Comparison of ENCODE assay signal across 18 cellular contexts in genomic region chr3:129622933-129623332, GRCh38. TPM values are rescaled to one million over a fixed set of nuclear protein-coding genes. Genes with fewer than 3 reads are reported as not detected.
DNase-seq lines count a peak whose midpoint lies in the region; FAIRE-seq and TF ChIP-seq lines count a peak whose summit lies in the region.
"Had no signal": no experiment of that assay in that cellular context is flagged by ENCODE, and none has a peak within 500 bp of the region (broad histone marks: within the 10 kb centered on the region; RNA-seq: fewer than 3 reads in every experiment).

No MANE protein-coding gene starts in this region.

- H3K36me3 Mint-ChIP-seq in dendritic cell treated with granulocyte-macrophage colony-stimulating factor and Interleukin-4, amounts not matched to agents 40 ng/mL and 50 ng/mL, for 4 days (ENCODE audit: low read depth), result peaks cover 9% of the 10 kb centered on the region
- H3K36me3 Mint-ChIP-seq: memory B cell had no signal

- no peak overlapping the region for H3K4me3 Mint-ChIP-seq in dendritic cell treated with granulocyte-macrophage colony-stimulating factor and Interleukin-4, amounts not matched to agents 40 ng/mL and 50 ng/mL, for 4 days
- H3K4me3 Mint-ChIP-seq: activated CD8-positive, alpha-beta T cell treated with anti-CD3 and anti-CD28 coated beads for 36 hours; activated T-helper 1 cell treated with anti-CD3 and anti-CD28 coated beads, Interleukin-12 subunit alpha, Interleukin-12 subunit beta, Interleukin-2, Interleukin-4 antibody, amounts not matched to agents 30 ng/mL and 10 ng/mL and 1 ng/mL, durations not matched to agents 14 hours and 24 hours and 36 hours; memory B cell had no signal

- H3K9me3 Mint-ChIP-seq in dendritic cell treated with granulocyte-macrophage colony-stimulating factor and Interleukin-4, amounts not matched to agents 40 ng/mL and 50 ng/mL, for 4 days, result no peaks in the 10 kb centered on the region
- H3K9me3 Mint-ChIP-seq: activated CD8-positive, alpha-beta T cell treated with anti-CD3 and anti-CD28 coated beads for 36 hours; activated T-helper 1 cell treated with anti-CD3 and anti-CD28 coated beads, Interleukin-12 subunit alpha, Interleukin-12 subunit beta, Interleukin-2, Interleukin-4 antibody, amounts not matched to agents 30 ng/mL and 10 ng/mL and 1 ng/mL, durations not matched to agents 14 hours and 24 hours and 36 hours; memory B cell had no signal

- H3K79me2 ChIP-seq in mesendoderm (ENCODE audit: control insufficient read depth, insufficient read depth, low read length), result no peaks in the 10 kb centered on the region

- H3K4me2 ChIP-seq in mesendoderm (ENCODE audit: low read length), result no peak overlapping the region

- H3K27me3 ChIP-seq in mesendoderm (ENCODE audit: insufficient read depth, low read length, poor library complexity) (no peaks in the 10 kb centered on the region), spleen (replicated peaks in 1 of 7) (peaks cover 0 to 12% (median 0%) of the 10 kb centered on the region in 7 donors)
- H3K27me3 ChIP-seq: pancreas, SJCRH30 had no signal

- no CpG with 5 or more reads among the region's 10 CpGs for WGBS in mesendoderm (ENCODE audit: extremely low coverage, insufficient coverage, low lambda C conversion rate)
- 79 to 93% (median 82%) methylated on average over 7 to 10 of the region's 10 CpGs for whole genome bisulfite sequencing in spleen, 5 donors

- in situ Hi-C loops in GM13976 (cut with MboI; ENCODE audit: low sequenced_read_pairs, unreplicated experiment), result no loop called here

- no peak for FAIRE-seq in D721Med (lab: Jason Lieb, UNC)
- FAIRE-seq: pancreas had no signal

- peak; percentile 7 for DNase-seq in D721Med (ENCODE audit: insufficient read length, low spot score)
- no peak for DNase-seq in mesendoderm
- no peak for DNase-seq in spleen
- DNase-seq in activated CD4-positive, CD25-positive, alpha-beta regulatory T cell treated with anti-CD3 and anti-CD28 coated beads, Interleukin-2, amount 50 U/mL, for 72 hours, result no peak
- no peak for DNase-seq in GM13976 (ENCODE audit: low spot score)
- DNase-seq in stimulated activated CD4-positive, alpha-beta T cell treated with anti-CD3 and anti-CD28 coated beads, Interleukin-12 subunit alpha, Interleukin-12 subunit beta, amount 100 ng/mL, for 4 hours, result no peak
- no peak for DNase-seq in NCI-H524 treated with DMSO at 0.1 percent for 48 hours (lab: John Stamatoyannopoulos, UW)
- DNase-seq: activated CD8-positive, alpha-beta T cell treated with anti-CD3 and anti-CD28 coated beads for 36 hours; AML-193; NCI-H1092; NCI-H2171 treated with DMSO at 0.1 percent for 48 hours; SJCRH30; stimulated activated CD4-positive, alpha-beta T cell treated with anti-CD3 and anti-CD28 coated beads, Interleukin-1b, Interleukin-23, amount 100 ng/mL, for 48 hours; stimulated activated CD8-positive, alpha-beta memory T cell treated with anti-CD3 and anti-CD28 coated beads, Interleukin-4, amount 100 ng/mL, for 48 hours had no signal

- H3K4me1 Mint-ChIP-seq in dendritic cell treated with granulocyte-macrophage colony-stimulating factor and Interleukin-4, amounts not matched to agents 40 ng/mL and 50 ng/mL, for 4 days (ENCODE audit: low read depth), result peaks cover 91% of the 10 kb centered on the region

- TF ChIP-seq POLR2A in spleen (IDR thresholded peaks at IDR 0.05), result no peak

- H4K5ac ChIP-seq in mesendoderm (ENCODE audit: low read length), result no peak overlapping the region

- no peak overlapping the region for H3K9ac ChIP-seq in mesendoderm (ENCODE audit: low read length)

- H3K4ac ChIP-seq in mesendoderm (ENCODE audit: low read depth, low read length), result no peak overlapping the region

- H3K4me3 ChIP-seq in mesendoderm (ENCODE audit: low read length), result no peak overlapping the region
- no peak overlapping the region for H3K4me3 ChIP-seq in spleen
- H3K4me3 ChIP-seq: pancreas, SJCRH30 had no signal

- intact Hi-C loops in dendritic cell treated with granulocyte-macrophage colony-stimulating factor and Interleukin-4, amounts not matched to agents 40 ng/mL and 50 ng/mL, for 4 days (cut with micrococcal nuclease), result no loop called here
- intact Hi-C loops in spleen (cut with DNase I; ENCODE audit: low total_unique reads), result no loop called here

- H3K56ac ChIP-seq in mesendoderm (ENCODE audit: low read length), result peak overlapping the region; percentile 28

- no peaks in the 10 kb centered on the region for H3K9me3 ChIP-seq in spleen
- H3K9me3 ChIP-seq: pancreas, SJCRH30 had no signal

- no peak overlapping the region for H4K8ac ChIP-seq in mesendoderm (ENCODE audit: low read depth, low read length)

- H3K36me3 ChIP-seq in mesendoderm (ENCODE audit: control insufficient read depth, insufficient read depth, low read length) (no peaks in the 10 kb centered on the region), spleen (no peaks in the 10 kb centered on the region)
- H3K36me3 ChIP-seq: pancreas, SJCRH30 had no signal

- no peak overlapping the region for H2BK5ac ChIP-seq in mesendoderm (ENCODE audit: low read length)

- no peak overlapping the region for H2BK15ac ChIP-seq in mesendoderm (replicated peaks; ENCODE audit: low read depth)

- H3K18ac ChIP-seq in mesendoderm (ENCODE audit: low read length), result no peak overlapping the region

- H2AK5ac ChIP-seq in mesendoderm (ENCODE audit: low read length), result peak overlapping the region; percentile 85

- H3K27ac ChIP-seq in mesendoderm (ENCODE audit: low read depth, low read length), result no peak overlapping the region
- H3K27ac ChIP-seq in spleen, result peak overlapping the region; percentile 21 to 96 (median 90)
- H3K27ac ChIP-seq: SJCRH30 had no signal

- H3K27ac Mint-ChIP-seq in dendritic cell treated with granulocyte-macrophage colony-stimulating factor and Interleukin-4, amounts not matched to agents 40 ng/mL and 50 ng/mL, for 4 days, result peak overlapping the region; percentile 95
- H3K27ac Mint-ChIP-seq: activated CD8-positive, alpha-beta T cell treated with anti-CD3 and anti-CD28 coated beads for 36 hours; activated T-helper 1 cell treated with anti-CD3 and anti-CD28 coated beads, Interleukin-12 subunit alpha, Interleukin-12 subunit beta, Interleukin-2, Interleukin-4 antibody, amounts not matched to agents 30 ng/mL and 10 ng/mL and 1 ng/mL, durations not matched to agents 14 hours and 24 hours and 36 hours; memory B cell had no signal

- H3K4me1 ChIP-seq in mesendoderm (ENCODE audit: control insufficient read depth, low read depth, low read length), result peaks cover 2% of the 10 kb centered on the region
- H3K4me1 ChIP-seq in spleen, result peaks cover 64 to 100% (median 89%) of the 10 kb centered on the region in 6 donors

- TF ChIP-seq CTCF in D721Med (IDR thresholded peaks at IDR 0.05; ENCODE audit: insufficient read depth, missing control alignments), result no peak
- no peak for TF ChIP-seq CTCF in spleen (IDR thresholded peaks at IDR 0.05 in 8 of 11, conservative IDR thresholded peaks at IDR 0.05 in 3 of 11)
- TF ChIP-seq CTCF in GM13976 (IDR thresholded peaks at IDR 0.05; ENCODE audit: borderline replicate concordance, control extremely low read depth, extremely low read depth, insufficient read depth, missing control alignments), result no peak

- no peak overlapping the region for H3K23ac ChIP-seq in mesendoderm (ENCODE audit: low read length)

- H2BK120ac ChIP-seq in mesendoderm (ENCODE audit: low read depth, low read length), result no peak overlapping the region

- no peaks in the 10 kb centered on the region for H3K79me1 ChIP-seq in mesendoderm (ENCODE audit: low read length)

- H3K27me3 Mint-ChIP-seq in dendritic cell treated with granulocyte-macrophage colony-stimulating factor and Interleukin-4, amounts not matched to agents 40 ng/mL and 50 ng/mL, for 4 days, result no peaks in the 10 kb centered on the region
- H3K27me3 Mint-ChIP-seq: activated CD8-positive, alpha-beta T cell treated with anti-CD3 and anti-CD28 coated beads for 36 hours had no signal

RNA-seq across cellular contexts. Expression of gene PLXND1, which starts 16.5 kb away (rescaled TPM):
- 94.2 TPM for polyA plus RNA-seq in mesendoderm (2013, experiment 1 of 2)
- 90.0 TPM for polyA plus RNA-seq in mesendoderm (2013, experiment 2 of 2)
- total RNA-seq in spleen, result 100 to 1,000 TPM; 121 to 238 (median 170) TPM
- polyA plus RNA-seq in spleen, result 10 to 100 TPM; 44.4 to 97.9 (median 79.2) TPM
